1 cellular context compared by ENCODE assay signal in genomic region chr6:158038291-158039177, GRCh38.
TF ChIP-seq lines count a peak whose summit lies in the region.

No MANE protein-coding gene starts in this region.

TF ChIP-seq in SK-N-SH, 30 proteins besides CTCF, POLR2A, EP300 and RAD21 (continued from another document):
- TF ChIP-seq PBX3 (IDR thresholded peaks at IDR 0.05) = no peak
- TF ChIP-seq MXI1 (IDR thresholded peaks at IDR 0.05; ENCODE audit: low read depth, low read length) = no peak
- TF ChIP-seq POLR2AphosphoS5 (IDR thresholded peaks at IDR 0.05; ENCODE audit: low read depth, low read length) = no peak
- no peak for TF ChIP-seq GABPA (IDR thresholded peaks at IDR 0.05; ENCODE audit: low read depth)
- no peak for TF ChIP-seq YY1 (IDR thresholded peaks at IDR 0.05; ENCODE audit: low read depth)
